23 cellular contexts compared by ENCODE assay signal in the genomic region with DNA sequence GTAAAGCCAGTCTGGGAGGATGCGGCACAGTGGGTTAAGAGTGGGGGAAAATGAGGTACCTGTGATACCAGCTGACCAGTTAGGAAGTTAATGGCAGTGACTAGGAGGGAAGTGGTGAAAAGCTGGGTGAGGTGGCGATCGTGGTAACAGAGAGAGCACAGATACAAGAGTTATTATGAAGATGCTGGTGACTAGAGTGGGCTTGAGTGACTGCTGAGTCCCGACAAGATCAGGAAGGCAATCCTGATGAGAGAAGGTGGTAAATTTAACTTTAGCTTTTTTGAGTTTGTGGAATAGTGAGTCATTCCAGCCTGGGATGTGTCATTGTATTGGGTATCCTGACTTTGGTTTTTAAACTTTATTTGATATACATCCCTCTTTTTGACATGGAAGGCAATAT. TPM values are rescaled to one million over a fixed set of nuclear protein-coding genes. Genes with fewer than 3 reads are reported as not detected.
DNase-seq lines count a peak whose midpoint lies in the region; ATAC-seq and TF ChIP-seq lines count a peak whose summit lies in the region.
"Had no signal": no experiment of that assay in that cellular context is flagged by ENCODE, and none has a peak within 500 bp of the region (broad histone marks: within the 10 kb centered on the region; RNA-seq: fewer than 3 reads in every experiment).

No MANE protein-coding gene starts in this region.

- peaks cover 0 to 10% (median 6%) of the 10 kb centered on the region in 3 donors for H3K4me1 ChIP-seq in skeletal muscle tissue (ENCODE audit: control insufficient read depth in 3 of 3, insufficient read depth in 3 of 3, low read length in 3 of 3)
- H3K4me1 ChIP-seq: adrenal gland, esophagus squamous epithelium, neural progenitor cell, sigmoid colon, upper lobe of left lung had no signal

- H3K4me3 ChIP-seq in skeletal muscle tissue (ENCODE audit: low read length in 3 of 3): no peak overlapping the region
- H3K4me3 ChIP-seq: adrenal gland, coronary artery, esophagus squamous epithelium, neural progenitor cell, sigmoid colon, upper lobe of left lung had no signal

- H3K27me3 ChIP-seq in skeletal muscle tissue (ENCODE audit: control insufficient read depth in 3 of 3, insufficient read depth in 3 of 3, low read length in 3 of 3): no peaks in the 10 kb centered on the region
- H3K27me3 ChIP-seq: adrenal gland, esophagus squamous epithelium, neural progenitor cell, sigmoid colon, upper lobe of left lung had no signal

- DNase-seq in activated CD8-positive, alpha-beta memory T cell treated with anti-CD3 and anti-CD28 coated beads, Interleukin-2, amount 10 ng/mL, durations not matched to agents 7 days and 5 days: peak; percentile 42
- no peak for DNase-seq in activated CD8-positive, alpha-beta memory T cell treated with anti-CD3 and anti-CD28 coated beads, Interleukin-2, amount 50 U/mL, for 48 hours
- DNase-seq in RKO (ENCODE audit: low spot score): peak; percentile 8
- DNase-seq in fibroblast of peridontal ligament (ENCODE audit: extremely low read depth): peak; percentile 9
- DNase-seq in HFFc6: no peak
- no peak for DNase-seq in NCI-H526 (lab: John Stamatoyannopoulos, UW)
- DNase-seq: activated CD4-positive, alpha-beta memory T cell treated with anti-CD3 and anti-CD28 coated beads for 36 hours; activated gamma-delta T cell; adrenal gland; CD8-positive, alpha-beta memory T cell; esophagus squamous epithelium; kidney; NCI-H1092 treated with DMSO at 0.1 percent for 48 hours; NCI-H1930; NCI-H69; sigmoid colon; stimulated activated CD8-positive, alpha-beta memory T cell treated with anti-CD3 and anti-CD28 coated beads, Interleukin-4, amount 100 ng/mL, for 48 hours; substantia nigra; upper lobe of left lung had no signal

- H3K4me3 Mint-ChIP-seq in activated CD8-positive, alpha-beta memory T cell treated with anti-CD3 and anti-CD28 coated beads, Interleukin-2, amount 10 ng/mL, durations not matched to agents 7 days and 5 days: no peak overlapping the region
- no peak overlapping the region for H3K4me3 Mint-ChIP-seq in HFFc6
- H3K4me3 Mint-ChIP-seq: activated CD4-positive, alpha-beta memory T cell treated with anti-CD3 and anti-CD28 coated beads for 36 hours; CD8-positive, alpha-beta memory T cell; neural progenitor cell had no signal

- H3K36me3 ChIP-seq in skeletal muscle tissue (ENCODE audit: control insufficient read depth in 3 of 3, insufficient read depth in 3 of 3, low read length in 3 of 3): peaks cover 7 to 42% (median 19%) of the 10 kb centered on the region in 3 donors
- H3K36me3 ChIP-seq: adrenal gland, esophagus squamous epithelium, neural progenitor cell, sigmoid colon, upper lobe of left lung had no signal

- ATAC-seq in activated CD8-positive, alpha-beta memory T cell treated with anti-CD3 and anti-CD28 coated beads, Interleukin-2, amount 10 ng/mL, durations not matched to agents 7 days and 5 days: no peak
- ATAC-seq in HG02798 (IDR thresholded peaks at IDR 0.05; ENCODE audit: poor library complexity, unreplicated experiment): no peak

- peaks cover 66% of the 10 kb centered on the region for H3K27me3 Mint-ChIP-seq in activated CD8-positive, alpha-beta memory T cell treated with anti-CD3 and anti-CD28 coated beads, Interleukin-2, amount 10 ng/mL, durations not matched to agents 7 days and 5 days
- H3K27me3 Mint-ChIP-seq in HFFc6 (ENCODE audit: insufficient read depth): peaks cover 3% of the 10 kb centered on the region

- TF ChIP-seq CTCF in HFFc6 (IDR thresholded peaks at IDR 0.05): no peak

- H3K9ac ChIP-seq in skeletal muscle tissue (ENCODE audit: low read depth in 1 of 3, low read length in 3 of 3): no peak overlapping the region
- H3K9ac ChIP-seq: neural progenitor cell had no signal

- no peak overlapping the region for H3K27ac Mint-ChIP-seq in activated CD8-positive, alpha-beta memory T cell treated with anti-CD3 and anti-CD28 coated beads, Interleukin-2, amount 10 ng/mL, durations not matched to agents 7 days and 5 days
- no peak overlapping the region for H3K27ac Mint-ChIP-seq in HFFc6
- H3K27ac Mint-ChIP-seq: activated CD4-positive, alpha-beta memory T cell treated with anti-CD3 and anti-CD28 coated beads for 36 hours; CD8-positive, alpha-beta memory T cell; neural progenitor cell had no signal

- peaks cover 37% of the 10 kb centered on the region for H3K4me1 Mint-ChIP-seq in activated CD8-positive, alpha-beta memory T cell treated with anti-CD3 and anti-CD28 coated beads, Interleukin-2, amount 10 ng/mL, durations not matched to agents 7 days and 5 days
- peaks cover 6% of the 10 kb centered on the region for H3K4me1 Mint-ChIP-seq in HFFc6 (ENCODE audit: low read depth)
- H3K4me1 Mint-ChIP-seq: neural progenitor cell had no signal

- H3K9me3 ChIP-seq in skeletal muscle tissue (ENCODE audit: control insufficient read depth in 3 of 3, low read length in 3 of 3): no peaks in the 10 kb centered on the region
- H3K9me3 ChIP-seq: adrenal gland, esophagus squamous epithelium, sigmoid colon, upper lobe of left lung had no signal

- peak overlapping the region; percentile 56 for H3K27ac ChIP-seq in skeletal muscle tissue (ENCODE audit: low read depth, low read length)
- H3K27ac ChIP-seq: adrenal gland, coronary artery, esophagus squamous epithelium, neural progenitor cell, sigmoid colon, upper lobe of left lung had no signal

- H3K9me3 Mint-ChIP-seq in activated CD8-positive, alpha-beta memory T cell treated with anti-CD3 and anti-CD28 coated beads, Interleukin-2, amount 10 ng/mL, durations not matched to agents 7 days and 5 days (ENCODE audit: low read depth): peaks cover 2% of the 10 kb centered on the region
- no peaks in the 10 kb centered on the region for H3K9me3 Mint-ChIP-seq in HFFc6
- H3K9me3 Mint-ChIP-seq: activated CD4-positive, alpha-beta memory T cell treated with anti-CD3 and anti-CD28 coated beads for 36 hours; neural progenitor cell had no signal

- CTCF ChIA-PET in activated CD8-positive, alpha-beta memory T cell treated with anti-CD3 and anti-CD28 coated beads, Interleukin-2, amount 10 ng/mL, durations not matched to agents 7 days and 5 days (lab: Charles Lee): no interaction called here

- H3K36me3 Mint-ChIP-seq in activated CD8-positive, alpha-beta memory T cell treated with anti-CD3 and anti-CD28 coated beads, Interleukin-2, amount 10 ng/mL, durations not matched to agents 7 days and 5 days: no peaks in the 10 kb centered on the region
- no peaks in the 10 kb centered on the region for H3K36me3 Mint-ChIP-seq in HFFc6 (ENCODE audit: low read depth)
- H3K36me3 Mint-ChIP-seq: activated CD4-positive, alpha-beta memory T cell treated with anti-CD3 and anti-CD28 coated beads for 36 hours; neural progenitor cell had no signal

RNA-seq across cellular contexts. Expression of gene CMYA5, which starts 38.8 kb away (rescaled TPM):
- total RNA-seq in activated CD8-positive, alpha-beta memory T cell treated with anti-CD3 and anti-CD28 coated beads, Interleukin-2, amount 10 ng/mL, durations not matched to agents 7 days and 5 days: under 1 TPM; 0.12 to 0.21 TPM
- 93.9 TPM for total RNA-seq in skeletal muscle tissue
- total RNA-seq in HFFc6 (2021; fragmentation: NEBNext Ultra II Directional; extraction: Animal tissue kit (Norgen Biotek cat#: 25700)): under 1 TPM; 0.31 to 0.87 (median 0.43) TPM

Comparison
In these comparisons a context has a peak if more than half of its experiments do, and no peak if none do; other contexts are left out.
1. DNase-seq: peak in activated CD8-positive, alpha-beta memory T cell treated with anti-CD3 and anti-CD28 coated beads, Interleukin-2, amount 10 ng/mL, durations not matched to agents 7 days and 5 days (single experiment), RKO (single experiment) and fibroblast of peridontal ligament (single experiment); none in activated CD8-positive, alpha-beta memory T cell treated with anti-CD3 and anti-CD28 coated beads, Interleukin-2, amount 50 U/mL, for 48 hours (single experiment), HFFc6 (single experiment) and NCI-H526 (0 of 2).
2. RNA of gene CMYA5, which starts 38.8 kb away (total RNA-seq): 93.9 TPM in skeletal muscle tissue (single experiment); 0.31 to 0.87 TPM in HFFc6 and 0.12 to 0.21 TPM in activated CD8-positive, alpha-beta memory T cell treated with anti-CD3 and anti-CD28 coated beads, Interleukin-2, amount 10 ng/mL, durations not matched to agents 7 days and 5 days; every median in the first group is over 10 times any median in the second.